In genomic region chr2:143000599-143000998, GRCh38 we compare ENCODE assay signal across 1 cellular context.
TF ChIP-seq lines count a peak whose summit lies in the region.

No MANE protein-coding gene starts in this region.

TF ChIP-seq in GM23338, 12 proteins besides CTCF, POLR2A, EP300 and RAD21 (continued from another document):
- TF ChIP-seq ZNF462 (CRISPR knock-in tag; IDR thresholded peaks at IDR 0.05) (no peak), STAT1 (IDR thresholded peaks at IDR 0.05; ENCODE audit: unreplicated experiment) (no peak), REST (IDR thresholded peaks at IDR 0.05; ENCODE audit: unreplicated experiment) (no peak), JUNB (IDR thresholded peaks at IDR 0.05; ENCODE audit: unreplicated experiment) (no peak), ZNF114 (CRISPR knock-in tag; IDR thresholded peaks at IDR 0.05) (no peak)
